8 cellular contexts compared by ENCODE assay signal in the genomic region with DNA sequence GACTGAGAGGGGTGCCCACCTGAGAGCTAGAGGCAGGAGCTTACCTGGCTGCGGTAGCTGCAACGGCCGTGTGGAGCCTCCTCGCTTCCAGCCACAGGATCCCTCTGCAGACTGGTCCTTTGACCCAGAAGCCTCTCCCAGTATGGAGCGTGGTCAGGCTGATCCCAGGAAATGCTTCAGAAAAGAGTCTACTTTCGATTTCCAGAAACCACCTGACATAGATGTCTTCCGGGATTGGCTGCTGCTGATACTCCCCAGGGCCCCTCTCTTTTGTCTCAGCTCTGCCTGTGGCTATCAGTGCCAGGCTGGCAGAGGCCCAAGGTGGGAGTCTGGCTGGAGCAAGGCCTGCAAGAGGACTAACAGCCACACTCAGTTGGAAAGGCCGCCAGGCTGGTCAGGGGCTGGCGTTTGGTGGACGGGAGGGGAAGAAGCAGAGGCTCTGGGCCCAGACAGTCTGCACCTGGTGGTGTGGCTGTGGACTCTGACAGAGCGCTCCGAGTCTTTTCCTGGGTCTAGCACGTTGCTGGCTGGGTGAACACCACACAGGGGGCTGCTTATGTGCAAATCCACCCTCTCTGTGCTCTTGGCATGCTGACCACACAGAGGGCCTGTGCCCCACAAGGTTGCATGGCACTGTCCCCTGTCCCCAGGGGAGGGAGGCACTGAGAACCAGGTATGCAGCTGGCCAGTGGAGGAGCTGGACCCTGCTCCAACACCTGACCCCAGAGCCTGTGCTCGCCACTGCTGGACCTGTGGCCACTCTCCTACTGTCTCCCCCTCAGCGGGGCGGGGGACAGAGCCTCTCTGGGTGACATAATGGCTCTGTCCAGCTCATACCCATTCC. TPM values are rescaled to one million over a fixed set of nuclear protein-coding genes. Genes with fewer than 3 reads are reported as not detected.
A peak's percentile ranks its signal among the peaks of the same experiment; 100 is the strongest.
DNase-seq lines count a peak whose midpoint lies in the region; ATAC-seq and TF ChIP-seq lines count a peak whose summit lies in the region.

A gene with protein sequence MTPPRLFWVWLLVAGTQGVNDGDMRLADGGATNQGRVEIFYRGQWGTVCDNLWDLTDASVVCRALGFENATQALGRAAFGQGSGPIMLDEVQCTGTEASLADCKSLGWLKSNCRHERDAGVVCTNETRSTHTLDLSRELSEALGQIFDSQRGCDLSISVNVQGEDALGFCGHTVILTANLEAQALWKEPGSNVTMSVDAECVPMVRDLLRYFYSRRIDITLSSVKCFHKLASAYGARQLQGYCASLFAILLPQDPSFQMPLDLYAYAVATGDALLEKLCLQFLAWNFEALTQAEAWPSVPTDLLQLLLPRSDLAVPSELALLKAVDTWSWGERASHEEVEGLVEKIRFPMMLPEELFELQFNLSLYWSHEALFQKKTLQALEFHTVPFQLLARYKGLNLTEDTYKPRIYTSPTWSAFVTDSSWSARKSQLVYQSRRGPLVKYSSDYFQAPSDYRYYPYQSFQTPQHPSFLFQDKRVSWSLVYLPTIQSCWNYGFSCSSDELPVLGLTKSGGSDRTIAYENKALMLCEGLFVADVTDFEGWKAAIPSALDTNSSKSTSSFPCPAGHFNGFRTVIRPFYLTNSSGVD (minus strand): TSS at position 144 of the 844 bp plus-strand sequence. CDS start 2,732 bp downstream, outside the sequence.

- H3K4me1 ChIP-seq in colonic mucosa: peaks cover 20% of the 10 kb centered on the region

- intact Hi-C loops in colonic mucosa (cut with DNase I): no loop called here

- H3K27ac ChIP-seq in colonic mucosa (peak within 1 kb of the TSS; percentile 76), layer of hippocampus (ENCODE audit: low read depth, low read length) (peak within 1 kb of the TSS; percentile 88)

- H3K9ac ChIP-seq in colonic mucosa (ENCODE audit: low read depth in 2 of 2, low read length in 2 of 2): peak within 1 kb of the TSS; percentile 66 to 83

- no peak for ATAC-seq in HG02763 (IDR thresholded peaks at IDR 0.05; ENCODE audit: unreplicated experiment)

- H3K27me3 ChIP-seq in colonic mucosa (no peaks in the 10 kb centered on the region), layer of hippocampus (ENCODE audit: control insufficient read depth, insufficient read depth, low read length) (no peaks in the 10 kb centered on the region)

- H3K36me3 ChIP-seq in colonic mucosa: no peaks in the 10 kb centered on the region

- CTCF ChIA-PET in HEK293T (lab: Yijun Ruan, JAX): interaction anchor here (1.8 kb wide), 2 partner anchors 9 to 114 kb away, joined by 5 to 8 read pairs; no protein-coding TSS in a partner anchor

- no peak for TF ChIP-seq CTCF in colonic mucosa (IDR thresholded peaks at IDR 0.05)

- POLR2A ChIA-PET in HEK293T (lab: Yijun Ruan, JAX): interaction anchor here (0.7 to 1.8 kb wide), 7 partner anchors 8 to 243 kb away, joined by 3 to 6 read pairs (median 3); no protein-coding TSS in a partner anchor

- peak within 1 kb of the TSS; percentile 45 for H3K4me3 ChIP-seq in colonic mucosa

- peak; percentile 97 for DNase-seq in COLO829 (ENCODE audit: low spot score)
- peak; percentile 94 for DNase-seq in NCI-H1092 (lab: John Stamatoyannopoulos, UW)
- DNase-seq in T1000 (lab: John Stamatoyannopoulos, UW): peak; percentile 75
- peak; percentile 91 for DNase-seq in colonic mucosa
- peak; percentile 15 to 19 for DNase-seq in stimulated activated CD4-positive, alpha-beta T cell treated with anti-CD3 and anti-CD28 coated beads, Interleukin-4, amount 100 ng/mL, for 4 hours
- no peak for DNase-seq in HEK293T (ENCODE audit: extremely low spot score)

- H3K9me3 ChIP-seq in colonic mucosa: no peaks in the 10 kb centered on the region

TF ChIP-seq in HEK293T, 16 proteins besides CTCF, POLR2A, EP300 and RAD21:
- TF ChIP-seq FOXM1 (IDR thresholded peaks at IDR 0.05; ENCODE audit: borderline replicate concordance): no peak
- no peak for TF ChIP-seq HDGF (IDR thresholded peaks at IDR 0.05; ENCODE audit: borderline replicate concordance)
- TF ChIP-seq NFRKB (IDR thresholded peaks at IDR 0.05): no peak
- TF ChIP-seq CTBP1 (IDR thresholded peaks at IDR 0.05; ENCODE audit: borderline replicate concordance): no peak
- no peak for TF ChIP-seq BHLHE40 (IDR thresholded peaks at IDR 0.05; ENCODE audit: borderline replicate concordance)
- no peak for TF ChIP-seq SP1 (IDR thresholded peaks at IDR 0.05)
- TF ChIP-seq LEF1 (IDR thresholded peaks at IDR 0.05; ENCODE audit: borderline replicate concordance): no peak
- TF ChIP-seq, protein P1, sequence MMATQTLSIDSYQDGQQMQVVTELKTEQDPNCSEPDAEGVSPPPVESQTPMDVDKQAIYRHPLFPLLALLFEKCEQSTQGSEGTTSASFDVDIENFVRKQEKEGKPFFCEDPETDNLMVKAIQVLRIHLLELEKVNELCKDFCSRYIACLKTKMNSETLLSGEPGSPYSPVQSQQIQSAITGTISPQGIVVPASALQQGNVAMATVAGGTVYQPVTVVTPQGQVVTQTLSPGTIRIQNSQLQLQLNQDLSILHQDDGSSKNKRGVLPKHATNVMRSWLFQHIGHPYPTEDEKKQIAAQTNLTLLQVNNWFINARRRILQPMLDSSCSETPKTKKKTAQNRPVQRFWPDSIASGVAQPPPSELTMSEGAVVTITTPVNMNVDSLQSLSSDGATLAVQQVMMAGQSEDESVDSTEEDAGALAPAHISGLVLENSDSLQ (IDR thresholded peaks at IDR 0.05): no peak
- TF ChIP-seq SUZ12 (IDR thresholded peaks at IDR 0.05): no peak
- no peak for TF ChIP-seq ELF4 (IDR thresholded peaks at IDR 0.05)
- TF ChIP-seq FOXA1 (IDR thresholded peaks at IDR 0.05): no peak
- TF ChIP-seq L3MBTL2 (conservative IDR thresholded peaks at IDR 0.05): no peak
- no peak for TF ChIP-seq FOXK2 (IDR thresholded peaks at IDR 0.05)
- no peak for TF ChIP-seq ZNF384 (IDR thresholded peaks at IDR 0.05)
- TF ChIP-seq TARDBP (IDR thresholded peaks at IDR 0.05): no peak
- TF ChIP-seq ARNT (IDR thresholded peaks at IDR 0.05): no peak

RNA-seq across cellular contexts. Expression of the gene that starts here (rescaled TPM):
- 100 to 1,000 TPM; 635 to 674 TPM for total RNA-seq in colonic mucosa
